21 cellular contexts compared by ENCODE assay signal in genomic region chr2:158730621-158730905, GRCh38.
DNase-seq lines count a peak whose midpoint lies in the region; ATAC-seq, FAIRE-seq and TF ChIP-seq lines count a peak whose summit lies in the region.
"Had no signal": no experiment of that assay in that cellular context is flagged by ENCODE, and none has a peak within 500 bp of the region (broad histone marks: within the 10 kb centered on the region; RNA-seq: fewer than 3 reads in every experiment).

No MANE protein-coding gene starts in this region.

- peak; percentile 24 for ATAC-seq in foreskin keratinocyte
- ATAC-seq: CD8-positive, alpha-beta T cell; Panc1 had no signal

- no peaks in the 10 kb centered on the region for H3K9me3 Mint-ChIP-seq in neural progenitor cell
- H3K9me3 Mint-ChIP-seq: CD8-positive, alpha-beta T cell had no signal

- FAIRE-seq in RCC 7860 (lab: Jason Lieb, UNC) = no peak
- FAIRE-seq: A204.1, G401.6, H1 had no signal

- no peaks in the 10 kb centered on the region for H3K36me3 Mint-ChIP-seq in neural progenitor cell
- H3K36me3 Mint-ChIP-seq: CD8-positive, alpha-beta T cell had no signal

- no peak overlapping the region for H3K4me3 Mint-ChIP-seq in neural progenitor cell
- H3K4me3 Mint-ChIP-seq: CD8-positive, alpha-beta T cell had no signal

- DNase-seq in Caki2 (ENCODE audit: low read depth) (peak; percentile 18), RCC 7860 (ENCODE audit: low spot score) (peak; percentile 31), foreskin keratinocyte (no peak), neural progenitor cell (ENCODE audit: low spot score) (no peak), NCI-H748 (lab: John Stamatoyannopoulos, UW; ENCODE audit: unreplicated experiment) (no peak), D341Med (ENCODE audit: low spot score) (no peak), AML-193 (lab: John Stamatoyannopoulos, UW) (no peak), NCI-H524 (lab: John Stamatoyannopoulos, UW) (no peak)
- DNase-seq: Calu3; CD8-positive, alpha-beta T cell; DMS153; HCEC 1CT; KBM-7; MG63; SIG-M5 had no signal

- H3K27me3 ChIP-seq in foreskin keratinocyte = peaks cover 9% of the 10 kb centered on the region
- no peaks in the 10 kb centered on the region for H3K27me3 ChIP-seq in neural progenitor cell
- H3K27me3 ChIP-seq: MG63 had no signal

- peaks cover 33% of the 10 kb centered on the region for H3K4me1 Mint-ChIP-seq in neural progenitor cell

- H3K36me3 ChIP-seq in neural progenitor cell = no peaks in the 10 kb centered on the region
- H3K36me3 ChIP-seq: MG63 had no signal

- TF ChIP-seq CTCF in foreskin keratinocyte (conservative IDR thresholded peaks at IDR 0.05) = no peak
- no peak for TF ChIP-seq CTCF in neural progenitor cell (IDR thresholded peaks at IDR 0.05)

- no peak overlapping the region for H3K9ac ChIP-seq in neural progenitor cell

- H3F3A ChIP-seq in neural progenitor cell (ENCODE audit: low read depth) = no peaks in the 10 kb centered on the region

- H2AFZ ChIP-seq in neural progenitor cell (replicated peaks) = no peak overlapping the region

- no peaks in the 10 kb centered on the region for H3K4me1 ChIP-seq in foreskin keratinocyte
- no peaks in the 10 kb centered on the region for H3K4me1 ChIP-seq in neural progenitor cell

- H3K27ac ChIP-seq in foreskin keratinocyte (no peak overlapping the region), neural progenitor cell (no peak overlapping the region)
- H3K27ac ChIP-seq: C4-2B, SK-N-MC had no signal

- no peaks in the 10 kb centered on the region for H3K79me2 ChIP-seq in neural progenitor cell (ENCODE audit: low read depth)

- H3K9me3 ChIP-seq in neural progenitor cell (ENCODE audit: low read depth) = no peaks in the 10 kb centered on the region
- H3K9me3 ChIP-seq: MG63 had no signal

- peak overlapping the region; percentile 31 for H3K27ac Mint-ChIP-seq in neural progenitor cell
- H3K27ac Mint-ChIP-seq: CD8-positive, alpha-beta T cell had no signal

- in situ Hi-C loops in Caki2 (cut with HindIII; ENCODE audit: low pct_unique_long_range_greater_than_20kb, low sequenced_read_pairs) = no loop called here

- H3K4me2 ChIP-seq in neural progenitor cell = no peak overlapping the region

- H3K4me3 ChIP-seq in neural progenitor cell = no peak overlapping the region
- H3K4me3 ChIP-seq: MG63, SK-N-MC had no signal

- H3K27me3 Mint-ChIP-seq in neural progenitor cell (ENCODE audit: insufficient read depth, low read depth) = peaks cover 8% of the 10 kb centered on the region

- H4K20me1 ChIP-seq in neural progenitor cell (ENCODE audit: low read depth) = no peaks in the 10 kb centered on the region

Comparison
In these comparisons a context has a peak if more than half of its experiments do, and no peak if none do; other contexts are left out.
1. DNase-seq: peak in Caki2 (single experiment) and RCC 7860 (single experiment); none in foreskin keratinocyte (0 of 2), neural progenitor cell (single experiment), NCI-H748 (single experiment), D341Med (single experiment), AML-193 (0 of 2) and NCI-H524 (0 of 2).